Comparison of ENCODE assay signal across 7 cellular contexts in genomic region chr10:97234403-97234802, GRCh38.
DNase-seq lines count a peak whose midpoint lies in the region; ATAC-seq and TF ChIP-seq lines count a peak whose summit lies in the region.

No MANE protein-coding gene starts in this region.

- ATAC-seq in HG02759 (IDR thresholded peaks at IDR 0.05; ENCODE audit: unreplicated experiment) (no peak), GM21737 (IDR thresholded peaks at IDR 0.05; ENCODE audit: unreplicated experiment) (no peak)

- no peaks in the 10 kb centered on the region for H3K27me3 ChIP-seq in GM06990 (replicated peaks; ENCODE audit: control insufficient read depth, insufficient read depth, low read length)

- H3K4me3 ChIP-seq in GM06990 (replicated peaks; ENCODE audit: low read depth, low read length) (no peak overlapping the region), NB4 (ENCODE audit: low read depth, low read length) (no peak overlapping the region)

- no peak overlapping the region for H3K27ac ChIP-seq in VCaP

- DNase-seq in GM06990 (ENCODE audit: extremely low read depth, insufficient read length) (no peak), NB4 (ENCODE audit: low read depth) (peak; percentile 74), inferior parietal cortex (ENCODE audit: extremely low spot score) (peak; percentile 74)
- no peak for DNase-seq in NK-92 treated with Interleukin-12 subunit alpha and Interleukin-12 subunit beta, amount 100 ng/mL, for 24 hours (lab: John Stamatoyannopoulos, UW)

- TF ChIP-seq CTCF in GM06990 (IDR thresholded peaks at IDR 0.05; ENCODE audit: insufficient read depth, low read length, poor library complexity, severe bottlenecking) (peak; percentile 54), NB4 (IDR thresholded peaks at IDR 0.05; ENCODE audit: low read depth, low read length) (peak; percentile 67), VCaP (conservative IDR thresholded peaks at IDR 0.05) (peak; percentile 80)

- TF ChIP-seq POLR2A in NB4 (IDR thresholded peaks at IDR 0.05; ENCODE audit: extremely low read depth, insufficient read length), result no peak

- H3K36me3 ChIP-seq in GM06990 (ENCODE audit: control insufficient read depth, insufficient read depth, low read length), result no peaks in the 10 kb centered on the region

Comparison
In these comparisons a context has a peak if more than half of its experiments do, and no peak if none do; other contexts are left out.
1. DNase-seq: peak in NB4 (single experiment) and inferior parietal cortex (single experiment); none in GM06990 (single experiment) and NK-92 treated with Interleukin-12 subunit alpha and Interleukin-12 subunit beta, amount 100 ng/mL, for 24 hours (single experiment).
2. Peak in every context shown above with its lines, with median percentiles within 50 percentile points of each other: CTCF ChIP-seq.